1 cellular context compared by ENCODE assay signal in genomic region chrX:40101430-40101802, GRCh38.
TF ChIP-seq lines count a peak whose summit lies in the region.

No MANE protein-coding gene starts in this region.

TF ChIP-seq in GM23338, 12 proteins besides CTCF, POLR2A, EP300 and RAD21 (continued from another document):
- TF ChIP-seq, protein P1, sequence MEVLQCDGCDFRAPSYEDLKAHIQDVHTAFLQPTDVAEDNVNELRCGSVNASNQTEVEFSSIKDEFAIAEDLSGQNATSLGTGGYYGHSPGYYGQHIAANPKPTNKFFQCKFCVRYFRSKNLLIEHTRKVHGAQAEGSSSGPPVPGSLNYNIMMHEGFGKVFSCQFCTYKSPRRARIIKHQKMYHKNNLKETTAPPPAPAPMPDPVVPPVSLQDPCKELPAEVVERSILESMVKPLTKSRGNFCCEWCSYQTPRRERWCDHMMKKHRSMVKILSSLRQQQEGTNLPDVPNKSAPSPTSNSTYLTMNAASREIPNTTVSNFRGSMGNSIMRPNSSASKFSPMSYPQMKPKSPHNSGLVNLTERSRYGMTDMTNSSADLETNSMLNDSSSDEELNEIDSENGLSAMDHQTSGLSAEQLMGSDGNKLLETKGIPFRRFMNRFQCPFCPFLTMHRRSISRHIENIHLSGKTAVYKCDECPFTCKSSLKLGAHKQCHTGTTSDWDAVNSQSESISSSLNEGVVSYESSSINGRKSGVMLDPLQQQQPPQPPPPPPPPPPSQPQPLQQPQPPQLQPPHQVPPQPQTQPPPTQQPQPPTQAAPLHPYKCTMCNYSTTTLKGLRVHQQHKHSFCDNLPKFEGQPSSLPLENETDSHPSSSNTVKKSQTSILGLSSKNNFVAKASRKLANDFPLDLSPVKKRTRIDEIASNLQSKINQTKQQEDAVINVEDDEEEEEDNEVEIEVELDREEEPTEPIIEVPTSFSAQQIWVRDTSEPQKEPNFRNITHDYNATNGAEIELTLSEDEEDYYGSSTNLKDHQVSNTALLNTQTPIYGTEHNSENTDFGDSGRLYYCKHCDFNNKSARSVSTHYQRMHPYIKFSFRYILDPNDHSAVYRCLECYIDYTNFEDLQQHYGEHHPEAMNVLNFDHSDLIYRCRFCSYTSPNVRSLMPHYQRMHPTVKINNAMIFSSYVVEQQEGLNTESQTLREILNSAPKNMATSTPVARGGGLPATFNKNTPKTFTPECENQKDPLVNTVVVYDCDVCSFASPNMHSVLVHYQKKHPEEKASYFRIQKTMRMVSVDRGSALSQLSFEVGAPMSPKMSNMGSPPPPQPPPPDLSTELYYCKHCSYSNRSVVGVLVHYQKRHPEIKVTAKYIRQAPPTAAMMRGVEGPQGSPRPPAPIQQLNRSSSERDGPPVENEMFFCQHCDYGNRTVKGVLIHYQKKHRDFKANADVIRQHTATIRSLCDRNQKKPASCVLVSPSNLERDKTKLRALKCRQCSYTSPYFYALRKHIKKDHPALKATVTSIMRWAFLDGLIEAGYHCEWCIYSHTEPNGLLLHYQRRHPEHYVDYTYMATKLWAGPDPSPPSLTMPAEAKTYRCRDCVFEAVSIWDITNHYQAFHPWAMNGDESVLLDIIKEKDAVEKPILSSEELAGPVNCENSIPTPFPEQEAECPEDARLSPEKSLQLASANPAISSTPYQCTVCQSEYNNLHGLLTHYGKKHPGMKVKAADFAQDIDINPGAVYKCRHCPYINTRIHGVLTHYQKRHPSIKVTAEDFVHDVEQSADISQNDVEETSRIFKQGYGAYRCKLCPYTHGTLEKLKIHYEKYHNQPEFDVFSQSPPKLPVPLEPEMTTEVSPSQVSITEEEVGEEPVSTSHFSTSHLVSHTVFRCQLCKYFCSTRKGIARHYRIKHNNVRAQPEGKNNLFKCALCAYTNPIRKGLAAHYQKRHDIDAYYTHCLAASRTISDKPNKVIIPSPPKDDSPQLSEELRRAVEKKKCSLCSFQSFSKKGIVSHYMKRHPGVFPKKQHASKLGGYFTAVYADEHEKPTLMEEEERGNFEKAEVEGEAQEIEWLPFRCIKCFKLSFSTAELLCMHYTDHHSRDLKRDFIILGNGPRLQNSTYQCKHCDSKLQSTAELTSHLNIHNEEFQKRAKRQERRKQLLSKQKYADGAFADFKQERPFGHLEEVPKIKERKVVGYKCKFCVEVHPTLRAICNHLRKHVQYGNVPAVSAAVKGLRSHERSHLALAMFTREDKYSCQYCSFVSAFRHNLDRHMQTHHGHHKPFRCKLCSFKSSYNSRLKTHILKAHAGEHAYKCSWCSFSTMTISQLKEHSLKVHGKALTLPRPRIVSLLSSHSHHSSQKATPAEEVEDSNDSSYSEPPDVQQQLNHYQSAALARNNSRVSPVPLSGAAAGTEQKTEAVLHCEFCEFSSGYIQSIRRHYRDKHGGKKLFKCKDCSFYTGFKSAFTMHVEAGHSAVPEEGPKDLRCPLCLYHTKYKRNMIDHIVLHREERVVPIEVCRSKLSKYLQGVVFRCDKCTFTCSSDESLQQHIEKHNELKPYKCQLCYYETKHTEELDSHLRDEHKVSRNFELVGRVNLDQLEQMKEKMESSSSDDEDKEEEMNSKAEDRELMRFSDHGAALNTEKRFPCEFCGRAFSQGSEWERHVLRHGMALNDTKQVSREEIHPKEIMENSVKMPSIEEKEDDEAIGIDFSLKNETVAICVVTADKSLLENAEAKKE (CRISPR knock-in tag; IDR thresholded peaks at IDR 0.05) = no peak
- no peak for TF ChIP-seq EZH2 (IDR thresholded peaks at IDR 0.05; ENCODE audit: low read depth, unreplicated experiment)
- no peak for TF ChIP-seq CREB1 (CRISPR knock-in tag; IDR thresholded peaks at IDR 0.05; ENCODE audit: low read depth)
- TF ChIP-seq POLR2AphosphoS5 (IDR thresholded peaks at IDR 0.05; ENCODE audit: low read depth) = no peak
- TF ChIP-seq ZNF114 (CRISPR knock-in tag; IDR thresholded peaks at IDR 0.05) = no peak
- no peak for TF ChIP-seq EZH2phosphoT487 (IDR thresholded peaks at IDR 0.05; ENCODE audit: unreplicated experiment)
- TF ChIP-seq STAT1 (IDR thresholded peaks at IDR 0.05; ENCODE audit: unreplicated experiment) = no peak
- TF ChIP-seq ZNF331 (CRISPR knock-in tag; IDR thresholded peaks at IDR 0.05; ENCODE audit: low read depth) = no peak
- TF ChIP-seq JUNB (IDR thresholded peaks at IDR 0.05; ENCODE audit: unreplicated experiment) = no peak
- TF ChIP-seq NANOG (IDR thresholded peaks at IDR 0.05; ENCODE audit: borderline replicate concordance) = no peak
TF ChIP-seq in GM23338: peak in this region for 0.
